15 cellular contexts compared by ENCODE assay signal in the genomic region with DNA sequence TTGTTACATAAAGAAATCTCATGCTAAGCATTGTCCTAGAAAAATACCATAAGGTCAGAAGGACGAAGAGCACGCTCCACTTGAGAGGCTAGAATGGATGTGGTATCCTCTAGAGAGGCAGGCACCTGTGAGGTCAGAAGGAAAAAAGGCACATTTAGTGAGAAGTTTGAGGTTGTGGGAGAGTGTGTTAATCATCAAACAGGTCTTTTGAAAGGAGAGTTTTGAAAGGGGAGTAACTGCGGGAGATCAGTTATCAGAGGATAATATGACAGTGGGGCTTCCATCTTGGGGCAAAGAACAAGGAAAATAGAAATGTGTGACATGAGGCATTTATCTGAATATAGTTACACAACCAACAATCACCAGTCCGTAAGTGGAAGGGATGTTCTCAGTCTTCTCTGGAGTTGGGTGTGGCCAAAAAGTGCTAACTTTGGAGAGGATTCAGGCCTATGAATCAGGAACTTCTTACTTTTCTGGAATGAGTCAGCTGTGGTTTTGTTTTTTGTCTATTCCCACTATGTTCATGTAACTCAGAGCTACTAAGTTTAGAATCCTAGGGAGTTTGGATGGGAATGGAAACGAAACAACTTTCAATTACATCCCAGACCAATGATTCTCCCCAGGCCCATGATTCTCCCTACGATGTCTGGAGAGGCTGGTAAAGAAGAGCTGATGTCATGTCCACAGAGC.
DNase-seq lines count a peak whose midpoint lies in the region; ATAC-seq and TF ChIP-seq lines count a peak whose summit lies in the region.
"Had no signal": no experiment of that assay in that cellular context is flagged by ENCODE, and none has a peak within 500 bp of the region (broad histone marks: within the 10 kb centered on the region; RNA-seq: fewer than 3 reads in every experiment).

No MANE protein-coding gene starts in this region.

- H3K27me3 Mint-ChIP-seq in osteocyte (ENCODE audit: unreplicated experiment): no peaks in the 10 kb centered on the region
- no peaks in the 10 kb centered on the region for H3K27me3 Mint-ChIP-seq in activated CD8-positive, alpha-beta T cell treated with anti-CD3 and anti-CD28 coated beads, Interleukin-2, amount 10 ng/mL, durations not matched to agents 7 days and 5 days (ENCODE audit: low read depth)
- no peaks in the 10 kb centered on the region for H3K27me3 Mint-ChIP-seq in endothelial cell (ENCODE audit: unreplicated experiment)
- H3K27me3 Mint-ChIP-seq: B cell; natural killer cell treated with Interleukin-12 subunit alpha and Interleukin-12 subunit beta and Interleukin-15 and Interleukin-18, amount 100 ng/mL, for 72 hours had no signal

- peaks cover 18% of the 10 kb centered on the region for H3K9me3 Mint-ChIP-seq in osteocyte (ENCODE audit: unreplicated experiment)
- peaks cover 5% of the 10 kb centered on the region for H3K9me3 Mint-ChIP-seq in activated CD8-positive, alpha-beta T cell treated with anti-CD3 and anti-CD28 coated beads, Interleukin-2, amount 10 ng/mL, durations not matched to agents 7 days and 5 days (ENCODE audit: insufficient read depth)
- no peaks in the 10 kb centered on the region for H3K9me3 Mint-ChIP-seq in endothelial cell (ENCODE audit: unreplicated experiment)

- H3K36me3 Mint-ChIP-seq in osteocyte (ENCODE audit: unreplicated experiment) (peaks cover 6% of the 10 kb centered on the region), endothelial cell (ENCODE audit: low read depth, unreplicated experiment) (no peaks in the 10 kb centered on the region)
- H3K36me3 Mint-ChIP-seq in activated CD8-positive, alpha-beta T cell treated with anti-CD3 and anti-CD28 coated beads, Interleukin-2, amount 10 ng/mL, durations not matched to agents 7 days and 5 days (ENCODE audit: low read depth): no peaks in the 10 kb centered on the region
- H3K36me3 Mint-ChIP-seq: natural killer cell treated with Interleukin-12 subunit alpha and Interleukin-12 subunit beta and Interleukin-15 and Interleukin-18, amount 100 ng/mL, for 72 hours had no signal

- H3K4me3 Mint-ChIP-seq in osteocyte (ENCODE audit: unreplicated experiment) (no peak overlapping the region), endothelial cell (ENCODE audit: unreplicated experiment) (no peak overlapping the region)
- no peak overlapping the region for H3K4me3 Mint-ChIP-seq in activated CD8-positive, alpha-beta T cell treated with anti-CD3 and anti-CD28 coated beads, Interleukin-2, amount 10 ng/mL, durations not matched to agents 7 days and 5 days
- H3K4me3 Mint-ChIP-seq: B cell; natural killer cell treated with Interleukin-12 subunit alpha and Interleukin-12 subunit beta and Interleukin-15 and Interleukin-18, amount 100 ng/mL, for 72 hours had no signal

- CTCF ChIA-PET in activated CD8-positive, alpha-beta T cell treated with anti-CD3 and anti-CD28 coated beads, Interleukin-2, amount 10 ng/mL, durations not matched to agents 7 days and 5 days (lab: Charles Lee): no interaction called here

- H3K4me1 ChIP-seq in ascending aorta: peaks cover 0 to 15% of the 10 kb centered on the region in 2 donors
- H3K4me1 ChIP-seq: body of pancreas had no signal

- DNase-seq in EH (ENCODE audit: low read depth): peak; percentile 36
- DNase-seq in ascending aorta (ENCODE audit: low spot score in 2 of 2): peak in 1 of 2 donors; percentile 68
- peak; percentile 86 for DNase-seq in glomerular visceral epithelial cell (ENCODE audit: extremely low spot score)
- no peak for DNase-seq in osteocyte (ENCODE audit: extremely low spot score, unreplicated experiment)
- no peak for DNase-seq in T-helper 2 cell
- DNase-seq in activated CD8-positive, alpha-beta T cell treated with anti-CD3 and anti-CD28 coated beads, Interleukin-2, amount 10 ng/mL, durations not matched to agents 7 days and 5 days: no peak
- DNase-seq in endothelial cell (ENCODE audit: low spot score): no peak
- DNase-seq: activated T-cell treated with anti-CD3 and anti-CD28 coated beads, Interleukin-2, amount 50 U/mL, for 1 hour; NCI-H1436 treated with DMSO at 0.1 percent for 48 hours had no signal

- no peaks in the 10 kb centered on the region for H3K9me3 ChIP-seq in ascending aorta
- H3K9me3 ChIP-seq: body of pancreas had no signal

- H3K36me3 ChIP-seq in ascending aorta: no peaks in the 10 kb centered on the region

- POLR2A ChIA-PET in activated CD8-positive, alpha-beta T cell treated with anti-CD3 and anti-CD28 coated beads, Interleukin-2, amount 10 ng/mL, durations not matched to agents 7 days and 5 days (lab: Charles Lee): no interaction called here

- peak overlapping the region; percentile 77 for H3K27ac ChIP-seq in ascending aorta
- H3K27ac ChIP-seq: body of pancreas had no signal

- no peak overlapping the region for H3K4me3 ChIP-seq in ascending aorta
- H3K4me3 ChIP-seq: body of pancreas had no signal

- TF ChIP-seq CTCF in ascending aorta (IDR thresholded peaks at IDR 0.05) (no peak), osteocyte (IDR thresholded peaks at IDR 0.05) (no peak), endothelial cell (IDR thresholded peaks at IDR 0.05; ENCODE audit: unreplicated experiment) (no peak)

- intact Hi-C loops in ascending aorta (cut with DNase I): loop anchor here (1.0 to 5.0 kb wide), 2 partner anchors 75 to 450 kb away; a partner anchor contains a TSS

- no peaks in the 10 kb centered on the region for H3K27me3 ChIP-seq in ascending aorta
- H3K27me3 ChIP-seq: body of pancreas had no signal

- ATAC-seq in activated CD8-positive, alpha-beta T cell treated with anti-CD3 and anti-CD28 coated beads, Interleukin-2, amount 10 ng/mL, durations not matched to agents 7 days and 5 days: no peak
- no peak for ATAC-seq in GM18867 (IDR thresholded peaks at IDR 0.05; ENCODE audit: unreplicated experiment)
- ATAC-seq: activated CD4-positive, CD25-positive, alpha-beta regulatory T cell treated with anti-CD3 and anti-CD28 coated beads, Interleukin-2, amount 50 U/mL, for 24 hours; body of pancreas; HepG2; natural killer cell treated with Interleukin-12 subunit alpha and Interleukin-12 subunit beta and Interleukin-15 and Interleukin-18, amount 100 ng/mL, for 72 hours had no signal

- H3K27ac Mint-ChIP-seq in osteocyte (ENCODE audit: unreplicated experiment): peak overlapping the region; percentile 71
- no peak overlapping the region for H3K27ac Mint-ChIP-seq in activated CD8-positive, alpha-beta T cell treated with anti-CD3 and anti-CD28 coated beads, Interleukin-2, amount 10 ng/mL, durations not matched to agents 7 days and 5 days
- no peak overlapping the region for H3K27ac Mint-ChIP-seq in endothelial cell (ENCODE audit: unreplicated experiment)
- H3K27ac Mint-ChIP-seq: B cell; natural killer cell treated with Interleukin-12 subunit alpha and Interleukin-12 subunit beta and Interleukin-15 and Interleukin-18, amount 100 ng/mL, for 72 hours had no signal

- H3K4me1 Mint-ChIP-seq in osteocyte (ENCODE audit: unreplicated experiment) (peaks cover 39% of the 10 kb centered on the region), endothelial cell (ENCODE audit: unreplicated experiment) (no peaks in the 10 kb centered on the region)
- no peaks in the 10 kb centered on the region for H3K4me1 Mint-ChIP-seq in activated CD8-positive, alpha-beta T cell treated with anti-CD3 and anti-CD28 coated beads, Interleukin-2, amount 10 ng/mL, durations not matched to agents 7 days and 5 days (ENCODE audit: low read depth)
- H3K4me1 Mint-ChIP-seq: B cell had no signal

Comparison
In these comparisons a context has a peak if more than half of its experiments do, and no peak if none do; other contexts are left out.
1. DNase-seq: peak in EH (single experiment) and glomerular visceral epithelial cell (single experiment); none in osteocyte (single experiment), T-helper 2 cell (0 of 5), activated CD8-positive, alpha-beta T cell treated with anti-CD3 and anti-CD28 coated beads, Interleukin-2, amount 10 ng/mL, durations not matched to agents 7 days and 5 days (single experiment) and endothelial cell (single experiment).